ENCODE assay signal across 20 cellular contexts in the genomic region with DNA sequence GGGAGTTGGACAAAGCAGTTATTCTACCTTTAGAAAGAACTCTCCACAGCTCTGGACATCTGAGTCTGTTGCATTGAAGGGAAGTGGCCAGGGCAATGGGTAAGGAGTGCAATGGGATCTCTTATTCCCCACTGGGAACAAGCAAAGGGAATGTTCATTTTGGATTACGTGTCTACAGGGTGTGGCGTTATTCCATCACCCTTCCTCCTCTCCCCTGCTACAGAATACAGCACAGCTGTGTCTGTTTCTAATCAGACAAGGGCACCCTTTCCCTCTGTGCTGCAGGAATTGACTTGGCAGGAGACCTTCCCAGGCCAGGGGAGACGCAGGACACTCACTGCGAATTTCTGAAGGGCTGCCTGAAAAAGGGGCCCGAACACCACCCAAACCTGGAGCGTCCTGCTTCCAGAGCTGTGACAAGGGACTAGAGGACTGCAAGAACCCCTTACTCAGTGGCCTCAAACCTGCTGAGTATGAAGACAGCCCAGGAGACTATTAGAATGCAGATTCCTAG.
DNase-seq lines count a peak whose midpoint lies in the region; ATAC-seq and TF ChIP-seq lines count a peak whose summit lies in the region.
"Had no signal": no experiment of that assay in that cellular context is flagged by ENCODE, and none has a peak within 500 bp of the region (broad histone marks: within the 10 kb centered on the region; RNA-seq: fewer than 3 reads in every experiment).

No MANE protein-coding gene starts in this region.

- peaks cover 33 to 55% (median 41%) of the 10 kb centered on the region in 10 experiments for H3K4me1 ChIP-seq in BLaER1 treated with 17β-estradiol and CSF1 and Interleukin-3, amounts not matched to agents 10 nM and 100 nM
- peaks cover 56% of the 10 kb centered on the region for H3K4me1 ChIP-seq in SJCRH30
- H3K4me1 ChIP-seq in sigmoid colon: peaks cover 0 to 53% (median 32%) of the 10 kb centered on the region in 4 donors
- no peaks in the 10 kb centered on the region for H3K4me1 ChIP-seq in effector memory CD4-positive, alpha-beta T cell (ENCODE audit: control insufficient read depth, insufficient read depth, low read length, poor library complexity, severe bottlenecking)

- peaks cover 0 to 6% (median 0%) of the 10 kb centered on the region in 11 experiments; a peak in 2 of 22 replicates for H3K9me3 ChIP-seq in BLaER1 treated with 17β-estradiol and CSF1 and Interleukin-3, amounts not matched to agents 10 nM and 100 nM (replicated peaks in 1 of 11)
- H3K9me3 ChIP-seq in SJCRH30 (replicated peaks) (no peaks in the 10 kb centered on the region), sigmoid colon (no peaks in the 10 kb centered on the region)
- H3K9me3 ChIP-seq in effector memory CD4-positive, alpha-beta T cell (ENCODE audit: control insufficient read depth, low read length): no peaks in the 10 kb centered on the region
- H3K9me3 ChIP-seq: A549, BLaER1, Peyer's patch had no signal

- no peak for TF ChIP-seq EP300 in sigmoid colon (IDR thresholded peaks at IDR 0.05)

- H3K9ac ChIP-seq in BLaER1 treated with 17β-estradiol and CSF1 and Interleukin-3, amounts not matched to agents 10 nM and 100 nM: no peak overlapping the region
- H3K9ac ChIP-seq: BLaER1 had no signal

- DNase-seq in SJCRH30 (peak in 1 of 2 experiments; percentile 47), fibroblast of the aortic adventitia (ENCODE audit: low read depth) (peak; percentile 60), sigmoid colon (peak; percentile 50), NCI-H1436 treated with DMSO at 0.1 percent for 48 hours (lab: John Stamatoyannopoulos, UW) (no peak), GDM1 (lab: John Stamatoyannopoulos, UW) (no peak)
- DNase-seq in effector memory CD4-positive, alpha-beta T cell: no peak
- DNase-seq: CD8-positive, alpha-beta memory T cell; DMS53; EL; H7; HFFc6; IMR-90; Karpas-422; NCI-H146; NCI-H2081 had no signal

- H3K4me2 ChIP-seq in BLaER1 treated with 17β-estradiol and CSF1 and Interleukin-3, amounts not matched to agents 10 nM and 100 nM: peak overlapping the region in 9 of 11 experiments; percentile 2 to 47 (median 20); a peak in 12 of 22 replicates
- H3K4me2 ChIP-seq: A549 had no signal

- TF ChIP-seq POLR2A in sigmoid colon (IDR thresholded peaks at IDR 0.05): no peak

- peaks cover 0 to 6% (median 0%) of the 10 kb centered on the region in 11 experiments; a peak in 4 of 22 replicates for H3K27me3 ChIP-seq in BLaER1 treated with 17β-estradiol and CSF1 and Interleukin-3, amounts not matched to agents 10 nM and 100 nM
- H3K27me3 ChIP-seq in SJCRH30 (no peaks in the 10 kb centered on the region), sigmoid colon (no peaks in the 10 kb centered on the region)
- no peaks in the 10 kb centered on the region for H3K27me3 ChIP-seq in effector memory CD4-positive, alpha-beta T cell (replicated peaks; ENCODE audit: control insufficient read depth, insufficient read depth, low read length, poor library complexity, severe bottlenecking)
- H3K27me3 ChIP-seq: BLaER1, Peyer's patch had no signal

- ATAC-seq in HG03045 (IDR thresholded peaks at IDR 0.05; ENCODE audit: unreplicated experiment): no peak

- H3K36me3 ChIP-seq in BLaER1 treated with 17β-estradiol and CSF1 and Interleukin-3, amounts not matched to agents 10 nM and 100 nM: no peaks in the 10 kb centered on the region
- H3K36me3 ChIP-seq in SJCRH30: no peaks in the 10 kb centered on the region
- no peaks in the 10 kb centered on the region for H3K36me3 ChIP-seq in sigmoid colon
- no peaks in the 10 kb centered on the region for H3K36me3 ChIP-seq in effector memory CD4-positive, alpha-beta T cell (ENCODE audit: control insufficient read depth, insufficient read depth, low read length)
- H3K36me3 ChIP-seq: BLaER1, Peyer's patch had no signal

- TF ChIP-seq CTCF in fibroblast of the aortic adventitia (IDR thresholded peaks at IDR 0.05; ENCODE audit: insufficient read depth, low read length) (no peak), sigmoid colon (IDR thresholded peaks at IDR 0.05) (no peak)

- no peak overlapping the region for H3K4me3 ChIP-seq in BLaER1 treated with 17β-estradiol and CSF1 and Interleukin-3, amounts not matched to agents 10 nM and 100 nM
- H3K4me3 ChIP-seq in SJCRH30: no peak overlapping the region
- no peak overlapping the region for H3K4me3 ChIP-seq in fibroblast of the aortic adventitia (ENCODE audit: low read depth, low read length)
- no peak overlapping the region for H3K4me3 ChIP-seq in sigmoid colon
- no peak overlapping the region for H3K4me3 ChIP-seq in effector memory CD4-positive, alpha-beta T cell (ENCODE audit: insufficient read depth, low read depth, low read length, poor library complexity, severe bottlenecking)
- H3K4me3 ChIP-seq: A549, BLaER1, Peyer's patch had no signal

- WGBS in sigmoid colon, 2 donors: 92% methylated on average over 6 of the region's 6 CpGs

- no peak overlapping the region for H3K27ac ChIP-seq in BLaER1 treated with 17β-estradiol and CSF1 and Interleukin-3, amounts not matched to agents 10 nM and 100 nM
- H3K27ac ChIP-seq in SJCRH30 (peak overlapping the region; percentile 3; the same call in 1 of the 2 replicates), sigmoid colon (peak overlapping the region in 1 of 4 donors; percentile 1)
- no peak overlapping the region for H3K27ac ChIP-seq in effector memory CD4-positive, alpha-beta T cell (ENCODE audit: insufficient read depth, low read length, poor library complexity, severe bottlenecking)
- H3K27ac ChIP-seq: A549, BLaER1, Peyer's patch had no signal

- intact Hi-C loops in sigmoid colon (cut with DNase I): no loop called here

- peaks cover 0 to 5% (median 0%) of the 10 kb centered on the region in 11 experiments; a peak in 1 of 22 replicates for H4K20me1 ChIP-seq in BLaER1 treated with 17β-estradiol and CSF1 and Interleukin-3, amounts not matched to agents 10 nM and 100 nM
- H4K20me1 ChIP-seq: BLaER1 had no signal

Comparison
In these comparisons a context has a peak if more than half of its experiments do, and no peak if none do; other contexts are left out.
1. DNase-seq: peak in fibroblast of the aortic adventitia (single experiment) and sigmoid colon (single experiment); none in NCI-H1436 treated with DMSO at 0.1 percent for 48 hours (single experiment), GDM1 (single experiment) and effector memory CD4-positive, alpha-beta T cell (0 of 3).